ENCODE assay signal across 8 cellular contexts in the genomic region with DNA sequence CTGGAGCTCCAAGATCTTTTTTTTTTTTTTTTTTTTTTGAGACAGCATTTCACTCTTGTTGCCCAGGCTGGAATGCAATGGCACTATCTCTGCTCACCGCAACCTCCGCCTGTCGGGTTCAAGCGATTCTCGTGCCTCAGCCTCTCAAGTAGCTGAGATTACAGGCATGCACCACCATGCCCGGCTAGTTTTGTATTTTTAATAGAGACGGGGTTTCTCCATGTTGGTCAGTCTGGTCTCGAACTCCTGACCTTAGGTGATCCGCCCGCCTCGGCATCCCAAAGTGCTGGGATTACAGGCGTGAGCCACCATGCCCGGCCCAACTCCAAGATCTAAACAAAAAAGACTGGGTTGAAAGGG. TPM values are rescaled to one million over a fixed set of nuclear protein-coding genes. Genes with fewer than 3 reads are reported as not detected.
DNase-seq lines count a peak whose midpoint lies in the region; ATAC-seq and TF ChIP-seq lines count a peak whose summit lies in the region.
"Not testable (repeated sequence)": the region's sequence is repeated elsewhere in the genome, so short reads cannot be mapped to it uniquely, and the experiment has no call there.

No MANE protein-coding gene starts in this region.

- H3K36me3 ChIP-seq in SU-DHL-6 (ENCODE audit: low read length); right atrium auricular region: not testable (repeated sequence)

- peak overlapping the region; percentile 87 for H3K4me2 ChIP-seq in SU-DHL-6 (ENCODE audit: low read depth, low read length, poor library complexity, severe bottlenecking)

- H3K9me2 ChIP-seq in SU-DHL-6 (replicated peaks; ENCODE audit: insufficient read depth, low read length): not testable (repeated sequence)

- peaks cover 18% of the 10 kb centered on the region for H3F3A ChIP-seq in SU-DHL-6 (ENCODE audit: insufficient read depth)

- POLR2A ChIA-PET in AG04450 (lab: Yijun Ruan, JAX): interaction anchor here (0.7 to 2.5 kb wide), 5 partner anchors 12 to 269 kb away, joined by 3 to 17 read pairs (median 8); no protein-coding TSS in a partner anchor

- not testable (repeated sequence) for H3K27me3 Mint-ChIP-seq in natural killer cell treated with Interleukin-12 subunit alpha and Interleukin-12 subunit beta and Interleukin-15 and Interleukin-18, amount 100 ng/mL, for 72 hours

- ATAC-seq in natural killer cell treated with Interleukin-12 subunit alpha and Interleukin-12 subunit beta and Interleukin-15 and Interleukin-18, amount 100 ng/mL, for 72 hours: peak in 1 of 2 donors; percentile 2
- ATAC-seq in stimulated activated naive CD8-positive, alpha-beta T cell treated with anti-CD3 and anti-CD28 coated beads, Interleukin-15, Interleukin-2, amounts not matched to agents 100 U/mL and 50 U/mL, for 24 hours: peak; percentile 1

- not testable (repeated sequence) for H3K27me3 ChIP-seq in AG04450 (ENCODE audit: control insufficient read depth, insufficient read depth, low read length); SU-DHL-6 (ENCODE audit: low read length); right atrium auricular region

- CTCF ChIA-PET in AG04450 (lab: Charles Lee): interaction anchor here (0.5 to 4.2 kb wide), 7 partner anchors 12 to 185 kb away, joined by 3 to 43 read pairs (median 5); no protein-coding TSS in a partner anchor

- peak overlapping the region; percentile 59 for H2AFZ ChIP-seq in SU-DHL-6 (ENCODE audit: low read depth, low read length, severe bottlenecking)

- H3K9ac ChIP-seq in SU-DHL-6 (ENCODE audit: low read length): peak overlapping the region; percentile 26; the same call in 1 of the 2 replicates

- H3K27ac ChIP-seq in AG04450 (ENCODE audit: low read depth, low read length) (peak overlapping the region; percentile 99), cingulate gyrus (ENCODE audit: low read depth, low read length) (peak overlapping the region; percentile 94), right atrium auricular region (peak overlapping the region; percentile 99 to 100)
- not testable (repeated sequence) for H3K27ac ChIP-seq in SU-DHL-6 (ENCODE audit: low read depth, low read length)

- H3K27ac Mint-ChIP-seq in natural killer cell treated with Interleukin-12 subunit alpha and Interleukin-12 subunit beta and Interleukin-15 and Interleukin-18, amount 100 ng/mL, for 72 hours: peak overlapping the region; percentile 100

- peaks cover 38% of the 10 kb centered on the region for H3K36me3 Mint-ChIP-seq in natural killer cell treated with Interleukin-12 subunit alpha and Interleukin-12 subunit beta and Interleukin-15 and Interleukin-18, amount 100 ng/mL, for 72 hours

- DNase-seq in AG04450 (ENCODE audit: low read depth, low spot score); HFF-Myc (ENCODE audit: extremely low read depth, low read depth); right atrium auricular region (ENCODE audit: low spot score): not testable (repeated sequence)
- DNase-seq in activated effector memory CD4-positive, alpha-beta T cell treated with Interleukin-2 at 50 U/mL for 16 hours: peak; percentile 35
- peak; percentile 64 for DNase-seq in natural killer cell treated with Interleukin-12 subunit alpha and Interleukin-12 subunit beta and Interleukin-15 and Interleukin-18, amount 100 ng/mL, for 72 hours (ENCODE audit: low spot score)
- DNase-seq in stimulated activated naive CD8-positive, alpha-beta T cell treated with anti-CD3 and anti-CD28 coated beads, Interleukin-15, Interleukin-2, amounts not matched to agents 100 U/mL and 50 U/mL, for 24 hours: peak; percentile 58

- peak overlapping the region; percentile 94 for H3K4me3 Mint-ChIP-seq in natural killer cell treated with Interleukin-12 subunit alpha and Interleukin-12 subunit beta and Interleukin-15 and Interleukin-18, amount 100 ng/mL, for 72 hours

- not testable (repeated sequence) for TF ChIP-seq CTCF in AG04450 (IDR thresholded peaks at IDR 0.05; ENCODE audit: low read depth, low read length); HFF-Myc (IDR thresholded peaks at IDR 0.05; ENCODE audit: low read depth, low read length, missing control alignments); SU-DHL-6 (IDR thresholded peaks at IDR 0.05; ENCODE audit: insufficient read depth, low read length, poor library complexity, severe bottlenecking); right atrium auricular region (IDR thresholded peaks at IDR 0.05)

- not testable (repeated sequence) for H4K20me1 ChIP-seq in SU-DHL-6 (ENCODE audit: low read depth, low read length)

- H3K4me1 Mint-ChIP-seq in natural killer cell treated with Interleukin-12 subunit alpha and Interleukin-12 subunit beta and Interleukin-15 and Interleukin-18, amount 100 ng/mL, for 72 hours (ENCODE audit: low read depth in 2 of 2): peaks cover 41 to 63% of the 10 kb centered on the region in 2 donors

- H3K9me3 ChIP-seq in AG04450 (ENCODE audit: control insufficient read depth, insufficient read depth, low read length); SU-DHL-6 (ENCODE audit: insufficient read depth, low read length); right atrium auricular region: not testable (repeated sequence)

- H3K9me3 Mint-ChIP-seq in natural killer cell treated with Interleukin-12 subunit alpha and Interleukin-12 subunit beta and Interleukin-15 and Interleukin-18, amount 100 ng/mL, for 72 hours: not testable (repeated sequence)

- H3K79me2 ChIP-seq in SU-DHL-6 (ENCODE audit: insufficient read depth, low read length): not testable (repeated sequence)

- H3K4me3 ChIP-seq in AG04450 (ENCODE audit: low read depth, low read length) (peak overlapping the region; percentile 80), HFF-Myc (replicated peaks; ENCODE audit: low read depth, low read length) (peak overlapping the region; percentile 69), right atrium auricular region (peak overlapping the region; percentile 79 to 96)
- H3K4me3 ChIP-seq in SU-DHL-6 (ENCODE audit: insufficient read depth, low read length, poor library complexity, severe bottlenecking): not testable (repeated sequence)

- peaks cover 0 to 33% of the 10 kb centered on the region in 2 donors for H3K4me1 ChIP-seq in right atrium auricular region

RNA-seq across cellular contexts. Expression of a gene that starts 1.8 kb away (rescaled TPM):
- 32.7 and 36.3 TPM in 2 replicates for polyA plus RNA-seq in AG04450 (2011; rRNA removed)
- 69.2 and 71.5 TPM in 2 replicates for polyA minus RNA-seq in AG04450 (2011; rRNA and poly(A)+ RNA removed)
- 100 to 1,000 TPM; 154 to 179 TPM for total RNA-seq in right atrium auricular region
- 100 to 1,000 TPM; 366 to 438 TPM for total RNA-seq in natural killer cell treated with Interleukin-12 subunit alpha and Interleukin-12 subunit beta and Interleukin-15 and Interleukin-18, amount 100 ng/mL, for 72 hours

RNA-seq across cellular contexts. Expression of a gene that starts 45.9 kb away (rescaled TPM):
- 90.9 and 121 TPM in 2 replicates for polyA plus RNA-seq in AG04450 (2011; rRNA removed)
- polyA minus RNA-seq in AG04450 (2011; rRNA and poly(A)+ RNA removed): 12.4 and 18.2 TPM in 2 replicates
- total RNA-seq in right atrium auricular region: 100 to 1,000 TPM; 152 to 238 TPM
- 100 to 1,000 TPM; 104 to 124 TPM for total RNA-seq in natural killer cell treated with Interleukin-12 subunit alpha and Interleukin-12 subunit beta and Interleukin-15 and Interleukin-18, amount 100 ng/mL, for 72 hours

RNA-seq across cellular contexts. Expression of a gene that starts 46.2 kb away (rescaled TPM):
- polyA plus RNA-seq in AG04450 (2011; rRNA removed): 4.5 and 6.1 TPM in 2 replicates
- polyA minus RNA-seq in AG04450 (2011; rRNA and poly(A)+ RNA removed): 9.2 and 15.1 TPM in 2 replicates
- 1 to 10 TPM; 4.0 to 4.8 TPM for total RNA-seq in right atrium auricular region
- 10 to 100 TPM; 55.0 to 64.6 TPM for total RNA-seq in natural killer cell treated with Interleukin-12 subunit alpha and Interleukin-12 subunit beta and Interleukin-15 and Interleukin-18, amount 100 ng/mL, for 72 hours

Comparison
In these comparisons a context has a peak if more than half of its experiments do, and no peak if none do; other contexts are left out.
1. RNA of a gene that starts 46.2 kb away (total RNA-seq): 55.0 to 64.6 TPM in natural killer cell treated with Interleukin-12 subunit alpha and Interleukin-12 subunit beta and Interleukin-15 and Interleukin-18, amount 100 ng/mL, for 72 hours; 4.0 to 4.8 TPM in right atrium auricular region; every median in the first group is over 4 times any median in the second.